In genomic region chrX:53265771-53266170, GRCh38 we compare ENCODE assay signal across 15 cellular contexts. TPM values are rescaled to one million over a fixed set of nuclear protein-coding genes. Genes with fewer than 3 reads are reported as not detected.
DNase-seq lines count a peak whose midpoint lies in the region; ATAC-seq, FAIRE-seq and TF ChIP-seq lines count a peak whose summit lies in the region.
"Had no signal": no experiment of that assay in that cellular context is flagged by ENCODE, and none has a peak within 500 bp of the region (broad histone marks: within the 10 kb centered on the region; RNA-seq: fewer than 3 reads in every experiment).

No MANE protein-coding gene starts in this region.

- peaks cover 33% of the 10 kb centered on the region for H3K4me1 ChIP-seq in GM23248 (ENCODE audit: insufficient read depth)
- peaks cover 42 to 50% of the 10 kb centered on the region in 2 experiments; a peak in 4 of 5 replicates for H3K4me1 ChIP-seq in K562 (replicated peaks in 1 of 2; ENCODE audit: control insufficient read depth in 2 of 2, insufficient read depth in 2 of 2, low read length in 2 of 2)
- peaks cover 0 to 29% (median 12%) of the 10 kb centered on the region in 4 donors for H3K4me1 ChIP-seq in upper lobe of left lung

- H3K27ac ChIP-seq in GM23248: peak overlapping the region; percentile 75
- H3K27ac ChIP-seq in K562 (ENCODE audit: extremely low read depth, low read depth, low read length): no peak overlapping the region
- H3K27ac ChIP-seq in upper lobe of left lung: peak overlapping the region in 3 of 4 donors; percentile 35 to 53 (median 45)

- no peak overlapping the region for H3K27ac Mint-ChIP-seq in activated naive CD4-positive, alpha-beta T cell treated with anti-CD3 and anti-CD28 coated beads, Interleukin-2, amount 50 U/mL, for 72 hours
- H3K27ac Mint-ChIP-seq: type B pancreatic cell had no signal

- no peak for TF ChIP-seq RAD21 in K562 (CRISPR knock-in tag; conservative IDR thresholded peaks at IDR 0.05 in 1 of 2, IDR thresholded peaks at IDR 0.05 in 1 of 2)

- H4K20me1 ChIP-seq in GM23248 (ENCODE audit: insufficient read depth): no peaks in the 10 kb centered on the region
- no peaks in the 10 kb centered on the region for H4K20me1 ChIP-seq in K562 (replicated peaks; ENCODE audit: control insufficient read depth, insufficient read depth, low read length)

- POLR2A ChIA-PET in K562 (lab: Yijun Ruan, JAX): no interaction called here

- TF ChIP-seq POLR2A in K562 (conservative IDR thresholded peaks at IDR 0.05) (no peak), upper lobe of left lung (IDR thresholded peaks at IDR 0.05) (no peak)

- H3K4me3 ChIP-seq in GM23248 (peak overlapping the region; percentile 40; the same call in 1 of the 2 replicates), K562 (no peak overlapping the region), foreskin fibroblast (ENCODE audit: low read depth in 1 of 2, low read length in 2 of 2) (no peak overlapping the region), upper lobe of left lung (no peak overlapping the region)

- no TSS peak for BruUV-seq in K562 (replicated peaks; lab: Mats Ljungman, UMichigan)

- TF ChIP-seq EP300 in K562 (IDR thresholded peaks at IDR 0.05; ENCODE audit: low read length) (no peak), upper lobe of left lung (IDR thresholded peaks at IDR 0.05) (no peak)

- no peaks in the 10 kb centered on the region for H3K9me2 ChIP-seq in GM23248 (ENCODE audit: insufficient read depth)

- no peak for FAIRE-seq in K562 (lab: Jason Lieb, UNC)
- FAIRE-seq: endometrium had no signal

- intact Hi-C loops in K562 (cut with micrococcal nuclease): no loop called here

- CTCF ChIA-PET in K562 (lab: Yijun Ruan, JAX; ENCODE audit: low intra/inter-chr PET ratio): no interaction called here

- 29 to 33% methylated on average over 3 of the region's 3 CpGs for WGBS in GM23248 (ENCODE audit: low coverage in 1 of 2, low lambda C conversion rate in 2 of 2, missing lambda C conversion rate in 2 of 2), 2 experiments
- 57% methylated on average over 3 of the region's 3 CpGs for WGBS in K562 (ENCODE audit: insufficient coverage, low coverage, missing lambda C conversion rate)
- 65 to 71% methylated on average over 3 of the region's 3 CpGs for WGBS in upper lobe of left lung, 2 donors

- no peak overlapping the region for H2AFZ ChIP-seq in GM23248
- H2AFZ ChIP-seq in K562 (ENCODE audit: low read depth, low read length): no peak overlapping the region

- no peaks in the 10 kb centered on the region for H3K79me2 ChIP-seq in GM23248 (ENCODE audit: insufficient read depth)
- H3K79me2 ChIP-seq in K562 (ENCODE audit: control insufficient read depth, insufficient read depth, low read length): no peaks in the 10 kb centered on the region

- TF ChIP-seq CTCF in K562 (IDR thresholded peaks at IDR 0.05 in 2 of 3, conservative IDR thresholded peaks at IDR 0.05 in 1 of 3; ENCODE audit: insufficient read depth in 2 of 3, low read depth in 1 of 3, low read length in 3 of 3) (no peak), foreskin fibroblast (IDR thresholded peaks at IDR 0.05; ENCODE audit: low read depth, low read length) (no peak), upper lobe of left lung (IDR thresholded peaks at IDR 0.05) (no peak)

- peak overlapping the region; percentile 68 for H3K4me2 ChIP-seq in GM23248 (ENCODE audit: unreplicated experiment)
- H3K4me2 ChIP-seq in K562 (ENCODE audit: insufficient read depth, low read length): no peak overlapping the region

- H3K9me3 ChIP-seq in GM23248 (ENCODE audit: low read depth): no peaks in the 10 kb centered on the region
- no peaks in the 10 kb centered on the region for H3K9me3 ChIP-seq in K562 (replicated peaks; ENCODE audit: control insufficient read depth, insufficient read depth, low read depth, low read length)
- H3K9me3 ChIP-seq in upper lobe of left lung: no peaks in the 10 kb centered on the region

- peak; percentile 75 for DNase-seq in GM23248
- no peak for DNase-seq in K562 (ENCODE audit: extremely low read depth in 1 of 4, low spot score in 3 of 4)
- peak; percentile 33 to 63 for DNase-seq in foreskin fibroblast
- no peak for DNase-seq in upper lobe of left lung
- no peak for DNase-seq in activated naive CD4-positive, alpha-beta T cell treated with anti-CD3 and anti-CD28 coated beads, Interleukin-2, amount 50 U/mL, for 72 hours (ENCODE audit: low spot score in 2 of 2)
- no peak for DNase-seq in NCI-H82 treated with DMSO at 0.1 percent for 48 hours (lab: John Stamatoyannopoulos, UW; ENCODE audit: unreplicated experiment)
- DNase-seq: activated CD8-positive, alpha-beta memory T cell treated with anti-CD3 and anti-CD28 coated beads for 24 hours; activated effector memory CD4-positive, alpha-beta T cell treated with Interleukin-2 at 50 U/mL for 16 hours; NCI-H1436; NCI-H446 had no signal

- H3F3A ChIP-seq in GM23248 (ENCODE audit: insufficient read depth): peaks cover 16% of the 10 kb centered on the region

- H3K36me3 Mint-ChIP-seq in activated naive CD4-positive, alpha-beta T cell treated with anti-CD3 and anti-CD28 coated beads, Interleukin-2, amount 50 U/mL, for 72 hours: no peaks in the 10 kb centered on the region
- H3K36me3 Mint-ChIP-seq: type B pancreatic cell had no signal

- no peaks in the 10 kb centered on the region for H3K9me1 ChIP-seq in K562 (ENCODE audit: control insufficient read depth, insufficient read depth, low read length)

- H3K36me3 ChIP-seq in GM23248 (ENCODE audit: low read depth) (no peaks in the 10 kb centered on the region), K562 (ENCODE audit: control insufficient read depth, insufficient read depth, low read length) (peaks cover 2% of the 10 kb centered on the region; the same call in 1 of the 3 replicates), upper lobe of left lung (no peaks in the 10 kb centered on the region)

- ATAC-seq in K562 (no peak), upper lobe of left lung (ENCODE audit: low FRiP score in 2 of 2) (peak in 1 of 2 donors; percentile 51), HG02763 (IDR thresholded peaks at IDR 0.05; ENCODE audit: unreplicated experiment) (no peak), HG02642 (IDR thresholded peaks at IDR 0.05; ENCODE audit: poor library complexity, unreplicated experiment) (no peak)
- no peak for ATAC-seq in activated naive CD4-positive, alpha-beta T cell treated with anti-CD3 and anti-CD28 coated beads, Interleukin-2, amount 50 U/mL, for 72 hours

- H3K27me3 ChIP-seq in GM23248 (replicated peaks; ENCODE audit: insufficient read depth) (no peaks in the 10 kb centered on the region), K562 (ENCODE audit: control insufficient read depth in 2 of 2, insufficient read depth in 2 of 2, low read length in 2 of 2) (no peaks in the 10 kb centered on the region), upper lobe of left lung (no peaks in the 10 kb centered on the region)

- peak overlapping the region; percentile 31; the same call in 1 of the 2 replicates for H3K9ac ChIP-seq in GM23248
- no peak overlapping the region for H3K9ac ChIP-seq in K562 (ENCODE audit: insufficient read depth in 1 of 2, low read depth in 2 of 2, low read length in 2 of 2)

- no peaks in the 10 kb centered on the region for H3K9me3 Mint-ChIP-seq in activated naive CD4-positive, alpha-beta T cell treated with anti-CD3 and anti-CD28 coated beads, Interleukin-2, amount 50 U/mL, for 72 hours
- H3K9me3 Mint-ChIP-seq: type B pancreatic cell had no signal

- in situ Hi-C loops in GM23248 (cut with MboI): no loop called here
- in situ Hi-C loops in K562 (cut with MboI): no loop called here

RNA-seq across cellular contexts. Expression of gene IQSEC2, which starts 15.6 kb away (rescaled TPM):
- total RNA-seq in GM23248 (2014; rRNA removed; shearing (Covaris generic)): 10.2 and 11.8 TPM in 2 replicates
- polyA plus RNA-seq in GM23248 (2016; fragmentation: Nextera tagmentation; extraction: Ambion mirVana) (6.0 and 7.1 TPM in 2 replicates), K562 (2011; rRNA removed) (23.9 and 25.8 TPM in 2 replicates), K562 (2014; fragmentation: Illumina TruSeq; extraction: Trizol) (31.4 and 32.8 TPM in 2 replicates), K562 (2014; fragmentation: Nextera tagmentation; extraction: Ambion mirVana) (1 to 10 TPM; 2.7 to 2.8 TPM), K562 (2014; rRNA removed) (25.6 and 29.4 TPM in 2 replicates)
- 57.2 and 111 TPM in 2 replicates for total RNA-seq in K562 (2011; cell fraction: chromatin; rRNA removed; ENCODE audit: low replicate concordance)
- total RNA-seq in K562 (2011; cell fraction: nucleolus; rRNA removed): 39.6 and 44.2 TPM in 2 replicates
- 63.2 and 85.5 TPM in 2 replicates for total RNA-seq in K562 (2011; cell fraction: nucleoplasm; rRNA removed)
- total RNA-seq in K562 (2014; rRNA removed) (18.9 and 20.1 TPM in 2 replicates), K562 (2014; rRNA removed; fragmentation: Illumina TruSeq; extraction: Trizol) (12.3 TPM in 2 replicates), K562 (2015; rRNA removed; fragmentation: Illumina TruSeq; extraction: Trizol) (10.5 and 11.5 TPM in 2 replicates), K562 (2021) (35.9 and 41.8 TPM in 2 replicates), upper lobe of left lung (10 to 100 TPM; 17.5 to 45.1 (median 26.7) TPM)
- polyA plus RNA-seq in K562 (2011; cell fraction: cytosol; rRNA removed): 17.7 and 23.5 TPM in 2 replicates
- 55.7 and 92.8 TPM in 2 replicates for polyA plus RNA-seq in K562 (2011; cell fraction: nucleus; rRNA removed)
- polyA plus RNA-seq in K562 (2012): 24.4 and 70.9 TPM in 2 replicates
- polyA minus RNA-seq in K562 (2011; rRNA and poly(A)+ RNA removed): 14.2 and 18.2 TPM in 2 replicates
- polyA minus RNA-seq in K562 (2011; cell fraction: cytosol; rRNA and poly(A)+ RNA removed): 16.8 and 18.3 TPM in 2 replicates
- polyA minus RNA-seq in K562 (2011; cell fraction: nucleus; rRNA and poly(A)+ RNA removed): 32.3 and 34.9 TPM in 2 replicates
- under 1 TPM in 1 of 2 donors, not detected in 1; 0.58 TPM for total RNA-seq in activated naive CD4-positive, alpha-beta T cell treated with anti-CD3 and anti-CD28 coated beads, Interleukin-2, amount 50 U/mL, for 72 hours
- total RNA-seq: OCI-LY7 had no signal

RNA-seq across cellular contexts. Expression of gene KDM5C, which starts 40.8 kb away (rescaled TPM):
- 66.9 and 68.7 TPM in 2 replicates for total RNA-seq in GM23248 (2014; rRNA removed; shearing (Covaris generic))
- polyA plus RNA-seq in GM23248 (2016; fragmentation: Nextera tagmentation; extraction: Ambion mirVana): 24.4 and 27.1 TPM in 2 replicates
- total RNA-seq in K562 (2011; cell fraction: chromatin; rRNA removed; ENCODE audit: low replicate concordance): 402 and 573 TPM in 2 replicates
- 257 and 272 TPM in 2 replicates for total RNA-seq in K562 (2011; cell fraction: nucleolus; rRNA removed)
- 184 and 231 TPM in 2 replicates for total RNA-seq in K562 (2011; cell fraction: nucleoplasm; rRNA removed)
- 61.1 and 82.1 TPM in 2 replicates for total RNA-seq in K562 (2014; rRNA removed)
- total RNA-seq in K562 (2014; rRNA removed; fragmentation: Illumina TruSeq; extraction: Trizol): 44.5 and 53.1 TPM in 2 replicates
- total RNA-seq in K562 (2015; rRNA removed; fragmentation: Illumina TruSeq; extraction: Trizol): 41.4 and 43.4 TPM in 2 replicates
- 110 and 136 TPM in 2 replicates for total RNA-seq in K562 (2021)
- 52.4 and 82.6 TPM in 2 replicates for polyA plus RNA-seq in K562 (2011; rRNA removed)
- polyA plus RNA-seq in K562 (2011; cell fraction: cytosol; rRNA removed): 45.7 and 53.1 TPM in 2 replicates
- polyA plus RNA-seq in K562 (2011; cell fraction: nucleus; rRNA removed): 311 and 369 TPM in 2 replicates
- polyA plus RNA-seq in K562 (2012): 64.3 and 71.8 TPM in 2 replicates
- 59.1 and 66.6 TPM in 2 replicates for polyA plus RNA-seq in K562 (2014; fragmentation: Illumina TruSeq; extraction: Trizol)
- under 1 TPM; 0.62 to 0.83 TPM for polyA plus RNA-seq in K562 (2014; fragmentation: Nextera tagmentation; extraction: Ambion mirVana)
- polyA plus RNA-seq in K562 (2014; rRNA removed): 44.0 and 64.7 TPM in 2 replicates
- polyA minus RNA-seq in K562 (2011; rRNA and poly(A)+ RNA removed): 81.5 and 92.7 TPM in 2 replicates
- 71.3 and 80.0 TPM in 2 replicates for polyA minus RNA-seq in K562 (2011; cell fraction: cytosol; rRNA and poly(A)+ RNA removed)
- 113 and 144 TPM in 2 replicates for polyA minus RNA-seq in K562 (2011; cell fraction: nucleus; rRNA and poly(A)+ RNA removed)
- total RNA-seq in upper lobe of left lung: 100 to 1,000 TPM in 3 of 6 donors, 10 to 100 TPM in 3; 79.0 to 171 (median 108) TPM
- 100 to 1,000 TPM; 101 to 110 TPM for total RNA-seq in activated naive CD4-positive, alpha-beta T cell treated with anti-CD3 and anti-CD28 coated beads, Interleukin-2, amount 50 U/mL, for 72 hours

Comparison
In these comparisons a context has a peak if more than half of its experiments do, and no peak if none do; other contexts are left out.
1. DNase-seq: peak in GM23248 (single experiment) and foreskin fibroblast (2 of 2); none in K562 (0 of 4), upper lobe of left lung (0 of 2), activated naive CD4-positive, alpha-beta T cell treated with anti-CD3 and anti-CD28 coated beads, Interleukin-2, amount 50 U/mL, for 72 hours (0 of 2) and NCI-H82 treated with DMSO at 0.1 percent for 48 hours (single experiment).